In the genomic region with DNA sequence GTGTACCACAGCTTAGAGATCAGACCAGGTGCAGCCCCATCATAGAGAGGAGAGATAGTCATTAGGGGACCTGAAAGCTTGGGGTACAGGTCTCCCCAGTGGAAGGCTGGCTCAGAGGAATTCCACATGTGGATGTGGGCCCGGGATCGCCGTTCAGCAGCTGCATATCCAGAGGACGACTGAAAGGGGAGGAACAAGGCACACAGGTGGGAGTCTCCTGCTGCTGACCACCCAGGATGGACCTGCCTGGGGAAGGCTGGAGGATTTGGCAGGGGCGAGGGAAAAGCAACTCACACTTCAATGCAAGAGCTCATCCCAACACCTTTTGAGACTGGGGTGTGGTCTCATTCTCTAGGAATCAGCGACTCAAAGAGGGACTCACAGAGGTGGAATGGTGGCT, we compare ENCODE assay signal across 1 cellular context.
TF ChIP-seq lines count a peak whose summit lies in the region.

No MANE protein-coding gene starts in this region.

TF ChIP-seq in IMR-90, 13 proteins besides CTCF, POLR2A, EP300 and RAD21:
- TF ChIP-seq MAZ (IDR thresholded peaks at IDR 0.05; ENCODE audit: borderline replicate concordance, low read depth, low read length) (no peak), BHLHE40 (IDR thresholded peaks at IDR 0.05; ENCODE audit: low read depth, low read length) (no peak), SMC3 (IDR thresholded peaks at IDR 0.05; ENCODE audit: low read depth, low read length) (no peak)
